1 cellular context compared by ENCODE assay signal in the genomic region with DNA sequence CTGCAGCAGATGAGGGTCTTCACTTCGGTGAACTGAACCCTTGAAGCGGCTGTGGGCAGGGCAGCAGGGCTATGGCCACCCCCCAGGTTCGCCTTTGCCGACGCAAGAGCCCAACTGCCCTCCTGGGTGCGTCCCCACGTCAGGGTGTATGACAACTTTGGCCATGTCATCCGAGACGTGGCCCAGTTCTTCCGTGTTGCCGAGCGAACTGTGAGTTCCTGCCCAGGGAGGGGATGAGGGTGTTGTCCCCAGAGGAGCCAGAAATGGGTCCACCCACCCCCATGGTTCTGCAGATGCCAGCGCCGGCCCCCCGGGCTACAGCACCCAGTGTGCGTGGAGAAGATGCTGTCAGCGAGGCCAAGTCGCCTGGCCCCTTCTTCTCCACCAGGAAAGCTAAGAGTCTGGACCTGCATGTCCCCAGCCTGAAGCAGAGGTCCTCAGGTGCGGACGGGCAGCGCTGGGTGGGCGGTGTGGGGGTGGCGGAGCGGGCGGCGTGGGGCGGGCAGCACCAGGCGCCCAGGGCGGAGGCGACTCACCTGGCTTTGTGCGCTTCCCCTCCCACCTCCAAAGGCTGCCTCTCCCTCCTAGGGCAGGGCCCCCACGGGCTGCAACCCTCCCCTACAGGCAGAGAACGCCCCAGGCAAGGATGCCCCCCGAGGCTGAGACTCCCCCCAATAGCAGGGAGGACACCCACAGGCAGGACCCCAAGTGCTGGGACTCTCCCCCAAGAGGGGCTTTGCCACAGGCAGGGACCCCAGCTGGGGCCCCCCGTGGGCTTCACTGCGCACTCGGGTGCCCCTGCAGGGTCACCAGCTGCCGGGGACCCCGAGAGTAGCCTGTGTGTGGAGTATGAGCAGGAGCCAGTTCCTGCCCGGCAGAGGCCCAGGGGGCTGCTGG.
TF ChIP-seq lines count a peak whose summit lies in the region.

No MANE protein-coding gene starts in this region.

TF ChIP-seq in IMR-90, 13 proteins besides CTCF, POLR2A, EP300 and RAD21:
- TF ChIP-seq NFE2L2 (IDR thresholded peaks at IDR 0.05; ENCODE audit: low read depth, low read length) (no peak), MXI1 (IDR thresholded peaks at IDR 0.05; ENCODE audit: borderline replicate concordance, low read depth, low read length) (no peak), SMC3 (IDR thresholded peaks at IDR 0.05; ENCODE audit: low read depth, low read length) (no peak), RFX5 (IDR thresholded peaks at IDR 0.05; ENCODE audit: low read depth, low read length) (no peak), MAZ (IDR thresholded peaks at IDR 0.05; ENCODE audit: borderline replicate concordance, low read depth, low read length) (no peak), CHD1 (IDR thresholded peaks at IDR 0.05; ENCODE audit: low read depth, low read length) (no peak), CEBPB (IDR thresholded peaks at IDR 0.05; ENCODE audit: low read depth, low read length) (no peak), RCOR1 (IDR thresholded peaks at IDR 0.05; ENCODE audit: insufficient replicate concordance, low read length) (no peak), FOS (IDR thresholded peaks at IDR 0.05; ENCODE audit: low read depth, low read length) (no peak), BHLHE40 (IDR thresholded peaks at IDR 0.05; ENCODE audit: low read depth, low read length) (no peak), MAFK (IDR thresholded peaks at IDR 0.05; ENCODE audit: low read depth, low read length) (no peak), USF2 (IDR thresholded peaks at IDR 0.05; ENCODE audit: low read depth, low read length) (no peak)
- TF ChIP-seq, protein P1, sequence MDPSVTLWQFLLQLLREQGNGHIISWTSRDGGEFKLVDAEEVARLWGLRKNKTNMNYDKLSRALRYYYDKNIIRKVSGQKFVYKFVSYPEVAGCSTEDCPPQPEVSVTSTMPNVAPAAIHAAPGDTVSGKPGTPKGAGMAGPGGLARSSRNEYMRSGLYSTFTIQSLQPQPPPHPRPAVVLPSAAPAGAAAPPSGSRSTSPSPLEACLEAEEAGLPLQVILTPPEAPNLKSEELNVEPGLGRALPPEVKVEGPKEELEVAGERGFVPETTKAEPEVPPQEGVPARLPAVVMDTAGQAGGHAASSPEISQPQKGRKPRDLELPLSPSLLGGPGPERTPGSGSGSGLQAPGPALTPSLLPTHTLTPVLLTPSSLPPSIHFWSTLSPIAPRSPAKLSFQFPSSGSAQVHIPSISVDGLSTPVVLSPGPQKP (IDR thresholded peaks at IDR 0.05; ENCODE audit: borderline replicate concordance, low read depth, low read length), result no peak
